Comparison of ENCODE assay signal across 18 cellular contexts in genomic region chr14:68106917-68107316, GRCh38.
A peak's percentile ranks its signal among the peaks of the same experiment; 100 is the strongest.
DNase-seq lines count a peak whose midpoint lies in the region; ATAC-seq, FAIRE-seq and TF ChIP-seq lines count a peak whose summit lies in the region.
"Had no signal": no experiment of that assay in that cellular context is flagged by ENCODE, and none has a peak within 500 bp of the region (broad histone marks: within the 10 kb centered on the region; RNA-seq: fewer than 3 reads in every experiment).

No MANE protein-coding gene starts in this region.

- no peak overlapping the region for H3K9ac ChIP-seq in mesenchymal stem cell (ENCODE audit: low read length)
- H3K9ac ChIP-seq: BLaER1 had no signal

- H2BK120ac ChIP-seq in mesenchymal stem cell (ENCODE audit: low read depth, low read length), result no peak overlapping the region

- H3K18ac ChIP-seq in mesenchymal stem cell (ENCODE audit: low read depth in 1 of 2, low read length in 2 of 2), result no peak overlapping the region

- no peaks in the 10 kb centered on the region for H3K79me1 ChIP-seq in mesenchymal stem cell (replicated peaks; ENCODE audit: low read length, poor library complexity, severe bottlenecking)

- H3K36me3 ChIP-seq in mesenchymal stem cell (ENCODE audit: control insufficient read depth in 1 of 2, insufficient read depth in 2 of 2, low read depth in 1 of 2, low read length in 2 of 2) (peaks cover 0 to 2% of the 10 kb centered on the region in 2 experiments), sigmoid colon (no peaks in the 10 kb centered on the region), uterus (no peaks in the 10 kb centered on the region)
- H3K36me3 ChIP-seq: HAP-1 had no signal

- H2AK5ac ChIP-seq in mesenchymal stem cell (ENCODE audit: low read length, severe bottlenecking), result no peak overlapping the region

- H3K27ac ChIP-seq in A549 (no peak overlapping the region), mesenchymal stem cell (ENCODE audit: low read length, poor library complexity, severe bottlenecking) (no peak overlapping the region), sigmoid colon (peak overlapping the region in 3 of 4 donors; percentile 77 to 88 (median 79)), uterus (peak overlapping the region; percentile 70 to 83)
- H3K27ac ChIP-seq: 22Rv1, BLaER1, HL-60 had no signal

- intact Hi-C loops in sigmoid colon (cut with DNase I) (no loop called here), uterus (cut with DNase I; ENCODE audit: low total_unique reads) (no loop called here)

- no peak overlapping the region for H2BK15ac ChIP-seq in mesenchymal stem cell (ENCODE audit: low read depth, poor library complexity, severe bottlenecking)

- H4K91ac ChIP-seq in mesenchymal stem cell (ENCODE audit: low read length), result no peak overlapping the region

- H3K4ac ChIP-seq in mesenchymal stem cell (ENCODE audit: low read depth in 1 of 2, low read length in 2 of 2), result no peak overlapping the region

- no peak overlapping the region for H2AFZ ChIP-seq in mesenchymal stem cell (ENCODE audit: low read depth, low read length)

- no peak overlapping the region for H4K8ac ChIP-seq in mesenchymal stem cell (ENCODE audit: low read length)

- FAIRE-seq in A549 (lab: Jason Lieb, UNC), result peak; percentile 32
- FAIRE-seq: GM12878, GM19239, K562 had no signal

- no peak for TF ChIP-seq EP300 in A549 (IDR thresholded peaks at IDR 0.05)
- TF ChIP-seq EP300 in sigmoid colon (IDR thresholded peaks at IDR 0.05), result no peak

- H3K4me3 ChIP-seq in A549 (no peak overlapping the region), mesenchymal stem cell (ENCODE audit: insufficient read depth in 1 of 2, low read depth in 1 of 2, low read length in 2 of 2) (no peak overlapping the region), sigmoid colon (no peak overlapping the region), uterus (no peak overlapping the region)
- H3K4me3 ChIP-seq: BLaER1, GM12878, HAP-1, K562 had no signal

- no peak for ATAC-seq in A549
- ATAC-seq: GM12878, K562 had no signal

- TF ChIP-seq POLR2A in A549 (IDR thresholded peaks at IDR 0.05; ENCODE audit: low read length) (no peak), sigmoid colon (IDR thresholded peaks at IDR 0.05) (no peak), uterus (IDR thresholded peaks at IDR 0.05) (no peak)

- H3K4me2 ChIP-seq in A549 (no peak overlapping the region), mesenchymal stem cell (ENCODE audit: low read length, poor library complexity, severe bottlenecking) (no peak overlapping the region)
- H3K4me2 ChIP-seq: BLaER1 had no signal

- no peak for DNase-seq in A549 (ENCODE audit: low read depth in 1 of 2, low spot score in 1 of 2)
- peak; percentile 65 for DNase-seq in mesenchymal stem cell
- DNase-seq in sigmoid colon, result no peak
- no peak for DNase-seq in uterus
- no peak for DNase-seq in GOT3 (lab: John Stamatoyannopoulos, UW)
- no peak for DNase-seq in stimulated activated CD4-positive, alpha-beta T cell treated with anti-CD3 and anti-CD28 coated beads, Interleukin-15, amount 100 ng/mL, for 24 hours
- no peak for DNase-seq in DMS79 treated with DMSO at 0.1 percent for 48 hours (lab: John Stamatoyannopoulos, UW)
- DNase-seq: CD4-positive, alpha-beta memory T cell; DMS153; DMS79; IMR-90 had no signal

- H3K9me3 ChIP-seq in A549 (peaks cover 18% of the 10 kb centered on the region), mesenchymal stem cell (ENCODE audit: control insufficient read depth, low read length) (peaks cover under 1% of the 10 kb centered on the region), sigmoid colon (peaks cover 0 to 7% (median 1%) of the 10 kb centered on the region in 4 donors), uterus (peaks cover 0 to 2% of the 10 kb centered on the region in 2 donors)
- H3K9me3 ChIP-seq: HAP-1 had no signal

- WGBS in A549 (ENCODE audit: missing lambda C conversion rate), result 93% methylated on average over 2 of the region's 2 CpGs
- WGBS in mesenchymal stem cell, result no CpG with 5 or more reads among the region's 2 CpGs
- WGBS in sigmoid colon, 2 donors, result 91 to 95% methylated on average over 2 of the region's 2 CpGs

- no peak overlapping the region for H3K14ac ChIP-seq in mesenchymal stem cell (ENCODE audit: low read length in 2 of 2)

- TF ChIP-seq CTCF in A549 (IDR thresholded peaks at IDR 0.05), result no peak
- TF ChIP-seq CTCF in sigmoid colon (IDR thresholded peaks at IDR 0.05), result no peak
- TF ChIP-seq CTCF in uterus (IDR thresholded peaks at IDR 0.05), result no peak

- H3K4me1 ChIP-seq in A549 (peaks cover 33% of the 10 kb centered on the region), mesenchymal stem cell (ENCODE audit: control insufficient read depth, insufficient read depth, low read depth, low read length) (no peaks in the 10 kb centered on the region), sigmoid colon (peaks cover 0 to 84% (median 60%) of the 10 kb centered on the region in 4 donors), uterus (no peaks in the 10 kb centered on the region)
- H3K4me1 ChIP-seq: BLaER1 had no signal

- H3K27me3 ChIP-seq in mesenchymal stem cell (ENCODE audit: control insufficient read depth in 1 of 2, insufficient read depth in 1 of 2, low read length in 2 of 2) (no peaks in the 10 kb centered on the region), sigmoid colon (no peaks in the 10 kb centered on the region), uterus (no peaks in the 10 kb centered on the region)
- H3K27me3 ChIP-seq: BLaER1 had no signal

- no peak for TF ChIP-seq RAD21 in A549 (conservative IDR thresholded peaks at IDR 0.05 in 1 of 2, IDR thresholded peaks at IDR 0.05 in 1 of 2)

- POLR2A ChIA-PET in A549 (lab: Yijun Ruan, JAX), result no interaction called here

- CTCF ChIA-PET in A549 (lab: Yijun Ruan, JAX), result no interaction called here

- H2BK12ac ChIP-seq in mesenchymal stem cell (ENCODE audit: low read length in 2 of 2), result no peak overlapping the region

- no peak overlapping the region for H3K23ac ChIP-seq in mesenchymal stem cell (ENCODE audit: low read length in 2 of 2)

- H2BK5ac ChIP-seq in mesenchymal stem cell (ENCODE audit: low read depth, low read length, poor library complexity, severe bottlenecking), result no peak overlapping the region

TF ChIP-seq in A549, 52 proteins besides CTCF, POLR2A, EP300 and RAD21:
- TF ChIP-seq HEYL (CRISPR knock-in tag; IDR thresholded peaks at IDR 0.05) (no peak), RCOR1 (IDR thresholded peaks at IDR 0.05; ENCODE audit: low read depth, low read length) (no peak), E2F6 (IDR thresholded peaks at IDR 0.05; ENCODE audit: borderline replicate concordance, low read depth) (no peak), HOXA7 (CRISPR knock-in tag; IDR thresholded peaks at IDR 0.05) (no peak), MYC (IDR thresholded peaks at IDR 0.05; ENCODE audit: borderline replicate concordance, low read length) (no peak), BHLHE40 (IDR thresholded peaks at IDR 0.05; ENCODE audit: low read depth, low read length) (no peak), CHD4 (IDR thresholded peaks at IDR 0.05; ENCODE audit: borderline replicate concordance) (no peak), BCL3 (IDR thresholded peaks at IDR 0.05) (no peak), PBX3 (IDR thresholded peaks at IDR 0.05) (no peak), FOSB (CRISPR knock-in tag; IDR thresholded peaks at IDR 0.05) (no peak), EHF (CRISPR knock-in tag; IDR thresholded peaks at IDR 0.05) (no peak), MAFK (IDR thresholded peaks at IDR 0.05; ENCODE audit: partially characterized antibody) (no peak), ZNF302 (CRISPR knock-in tag; IDR thresholded peaks at IDR 0.05) (no peak), CEBPB (IDR thresholded peaks at IDR 0.05) (no peak), SMC3 (IDR thresholded peaks at IDR 0.05) (no peak), HOXB5 (CRISPR knock-in tag; IDR thresholded peaks at IDR 0.05) (no peak), FOSL2 (IDR thresholded peaks at IDR 0.05) (no peak), FOSL2 (CRISPR knock-in tag; IDR thresholded peaks at IDR 0.05) (no peak), ATOH8 (CRISPR knock-in tag; IDR thresholded peaks at IDR 0.05; ENCODE audit: low read depth) (no peak), TP53 (CRISPR knock-in tag; IDR thresholded peaks at IDR 0.05) (no peak), EHMT2 (IDR thresholded peaks at IDR 0.05; ENCODE audit: low read depth) (no peak)
TF ChIP-seq in A549: peak in this region for 0.

Comparison
In these comparisons a context has a peak if more than half of its experiments do, and no peak if none do; other contexts are left out.
1. H3K27ac ChIP-seq: peak in sigmoid colon (3 of 4) and uterus (2 of 2); none in A549 (0 of 2) and mesenchymal stem cell (single experiment).